Comparison of ENCODE assay signal across 13 cellular contexts in the genomic region with DNA sequence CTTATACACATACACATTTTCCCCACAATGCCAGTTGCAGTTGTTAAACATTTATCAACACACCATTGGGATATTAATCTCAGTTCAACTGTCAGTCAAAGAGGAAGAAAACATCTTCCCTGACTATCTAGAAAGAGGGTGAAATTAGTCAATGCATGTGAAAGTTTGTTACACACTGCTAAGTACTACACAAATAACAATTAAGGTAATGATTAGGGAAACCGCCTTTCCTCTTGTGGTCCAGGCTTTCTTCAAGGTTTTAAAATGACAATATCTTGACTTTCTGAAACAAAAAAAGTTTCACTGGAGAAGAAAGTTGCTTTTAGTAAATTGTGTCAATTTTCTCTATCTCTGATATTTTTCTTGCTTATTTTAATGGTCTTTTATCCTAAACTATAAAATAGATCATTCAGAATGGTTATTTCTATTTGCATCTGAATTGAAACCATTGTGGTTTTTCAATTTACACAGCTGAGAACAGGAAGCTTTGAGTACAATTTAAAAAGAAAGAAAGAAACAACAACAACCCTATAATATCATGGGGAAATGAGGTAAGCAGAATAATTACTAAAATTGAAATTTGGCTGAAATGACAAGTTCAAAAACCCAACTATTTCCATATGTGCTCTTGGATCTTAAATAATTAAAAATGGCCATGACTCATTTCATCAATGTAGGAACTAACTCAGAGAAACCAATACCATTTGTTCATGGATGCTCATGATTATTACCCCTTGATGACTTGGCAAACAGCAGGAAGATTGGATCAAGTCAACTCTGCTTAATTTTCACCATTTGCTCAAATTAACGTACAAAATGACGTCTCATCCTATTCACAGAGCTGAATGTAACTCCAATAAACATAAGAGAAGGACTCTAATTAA. TPM values are rescaled to one million over a fixed set of nuclear protein-coding genes. Genes with fewer than 3 reads are reported as not detected.
A peak's percentile ranks its signal among the peaks of the same experiment; 100 is the strongest.
DNase-seq lines count a peak whose midpoint lies in the region; ATAC-seq and TF ChIP-seq lines count a peak whose summit lies in the region.
"Had no signal": no experiment of that assay in that cellular context is flagged by ENCODE, and none has a peak within 500 bp of the region (broad histone marks: within the 10 kb centered on the region; RNA-seq: fewer than 3 reads in every experiment).

No MANE protein-coding gene starts in this region.

- H3K4me3 ChIP-seq in tibial artery = no peak overlapping the region
- H3K4me3 ChIP-seq: gastroesophageal sphincter had no signal

- intact Hi-C loops in sciatic nerve (cut with DNase I) = no loop called here
- intact Hi-C loops in tibial artery (cut with DNase I; ENCODE audit: low total_unique reads) = no loop called here

- no peaks in the 10 kb centered on the region for H3K9me3 ChIP-seq in tibial artery
- H3K9me3 ChIP-seq: gastroesophageal sphincter had no signal

- no peaks in the 10 kb centered on the region for H3K36me3 ChIP-seq in tibial artery
- H3K36me3 ChIP-seq: gastroesophageal sphincter had no signal

- DNase-seq in sciatic nerve (ENCODE audit: low spot score) (no peak), AML-193 (lab: John Stamatoyannopoulos, UW) (no peak), tibial artery (no peak), NCI-H2029 treated with DMSO at 0.1 percent for 48 hours (lab: John Stamatoyannopoulos, UW) (no peak)
- DNase-seq: aorta; CD4-positive, alpha-beta memory T cell had no signal

- H3K4me1 ChIP-seq in tibial artery = no peaks in the 10 kb centered on the region
- H3K4me1 ChIP-seq: gastroesophageal sphincter had no signal

- ATAC-seq in GM18858 (IDR thresholded peaks at IDR 0.05; ENCODE audit: unreplicated experiment) = peak; percentile 94
- ATAC-seq in GM21390 (IDR thresholded peaks at IDR 0.05; ENCODE audit: unreplicated experiment) = peak; percentile 98
- ATAC-seq in HG02970 (IDR thresholded peaks at IDR 0.05; ENCODE audit: low FRiP score, unreplicated experiment) = peak; percentile 93
- peak; percentile 98 for ATAC-seq in HG03571 (IDR thresholded peaks at IDR 0.05; ENCODE audit: unreplicated experiment)
- no peak for ATAC-seq in sciatic nerve
- ATAC-seq: gastroesophageal sphincter, left lobe of liver had no signal

- TF ChIP-seq CTCF in tibial artery (IDR thresholded peaks at IDR 0.05) = no peak

- no peak overlapping the region for H3K27ac ChIP-seq in tibial artery
- H3K27ac ChIP-seq: gastroesophageal sphincter had no signal

- no peaks in the 10 kb centered on the region for H3K27me3 ChIP-seq in tibial artery
- H3K27me3 ChIP-seq: gastroesophageal sphincter had no signal

RNA-seq across cellular contexts. Expression of a gene that starts 31.7 kb away (rescaled TPM):
- not detected for total RNA-seq in sciatic nerve
- total RNA-seq: aorta; CD4-positive, alpha-beta memory T cell; gastroesophageal sphincter; left lobe of liver; RPMI7951 had no signal
